In the genomic region with DNA sequence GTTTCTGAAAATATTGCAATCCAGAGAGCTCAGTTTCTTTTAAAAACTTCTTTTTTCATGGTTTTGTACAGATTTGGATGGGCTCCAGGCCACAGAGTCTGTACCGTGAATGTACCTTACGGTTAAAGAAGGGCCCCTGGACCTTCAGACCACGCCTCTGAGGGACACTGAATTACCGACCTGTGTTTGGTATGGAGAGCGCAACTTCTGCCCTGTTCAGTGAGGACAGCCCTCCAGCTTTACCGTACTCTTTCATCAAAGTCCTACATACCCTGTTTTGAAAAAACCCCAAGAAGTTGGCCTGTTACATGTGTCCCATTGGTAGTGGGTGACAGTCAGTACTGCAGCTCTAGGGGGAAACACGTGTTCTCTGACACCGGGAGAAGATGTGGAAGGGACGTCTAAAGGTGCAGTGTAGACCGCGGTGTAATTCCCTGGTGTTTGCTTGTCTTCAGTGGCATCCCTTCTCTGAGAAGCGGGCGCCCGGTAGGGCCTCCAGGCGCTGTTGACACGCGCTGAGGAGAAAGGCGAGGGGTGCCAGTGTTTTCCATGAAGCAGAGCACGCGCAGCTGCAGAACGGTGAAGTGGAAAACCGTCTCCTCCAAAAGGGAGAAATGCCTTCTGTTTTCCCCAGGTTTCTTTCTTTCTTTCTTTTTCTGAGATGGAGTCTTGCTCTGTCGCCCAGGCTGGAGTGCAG, we compare ENCODE assay signal across 8 cellular contexts. TPM values are rescaled to one million over a fixed set of nuclear protein-coding genes. Genes with fewer than 3 reads are reported as not detected.
DNase-seq lines count a peak whose midpoint lies in the region; ATAC-seq and TF ChIP-seq lines count a peak whose summit lies in the region.

No MANE protein-coding gene starts in this region.

- peak overlapping the region; percentile 46 for H3K4me3 Mint-ChIP-seq in dendritic cell treated with granulocyte-macrophage colony-stimulating factor and Interleukin-4, amounts not matched to agents 40 ng/mL and 50 ng/mL, for 4 days

- peaks cover 93% of the 10 kb centered on the region for H3K79me2 ChIP-seq in Karpas-422 (ENCODE audit: low read length)

- H3K9me3 Mint-ChIP-seq in dendritic cell treated with granulocyte-macrophage colony-stimulating factor and Interleukin-4, amounts not matched to agents 40 ng/mL and 50 ng/mL, for 4 days = no peaks in the 10 kb centered on the region

- TF ChIP-seq POLR2A in gastrocnemius medialis (IDR thresholded peaks at IDR 0.05) = no peak

- DNase-seq in Karpas-422 (no peak), gastrocnemius medialis (no peak), NCI-H1048 (lab: John Stamatoyannopoulos, UW) (no peak), NCI-H2171 (lab: John Stamatoyannopoulos, UW) (no peak), activated gamma-delta T cell treated with Interleukin-2 at 50 U/mL for 16 hours (no peak)

- no peak overlapping the region for H2AFZ ChIP-seq in Karpas-422 (ENCODE audit: low read length)

- H3K27ac ChIP-seq in Karpas-422 (ENCODE audit: low read length) (peak overlapping the region; percentile 59), gastrocnemius medialis (peak overlapping the region; percentile 78 to 87 (median 82))

- ATAC-seq in GM18502 (IDR thresholded peaks at IDR 0.05; ENCODE audit: poor library complexity, unreplicated experiment) (peak; percentile 24), gastrocnemius medialis (no peak), GM18511 (IDR thresholded peaks at IDR 0.05; ENCODE audit: unreplicated experiment) (no peak)

- intact Hi-C loops in dendritic cell treated with granulocyte-macrophage colony-stimulating factor and Interleukin-4, amounts not matched to agents 40 ng/mL and 50 ng/mL, for 4 days (cut with micrococcal nuclease) = no loop called here
- intact Hi-C loops in gastrocnemius medialis (cut with DNase I; ENCODE audit: low total_unique reads) = no loop called here

- H3K4me1 ChIP-seq in Karpas-422 (ENCODE audit: low read length) (peaks cover 82% of the 10 kb centered on the region), gastrocnemius medialis (peaks cover 77 to 86% of the 10 kb centered on the region in 2 donors)

- H3K9me3 ChIP-seq in Karpas-422 (ENCODE audit: low read length) (no peaks in the 10 kb centered on the region), gastrocnemius medialis (no peaks in the 10 kb centered on the region)

- in situ Hi-C loops in gastrocnemius medialis (cut with MboI; ENCODE audit: low sequenced_read_pairs in 4 of 4) = no loop called here

- H4K20me1 ChIP-seq in Karpas-422 (ENCODE audit: insufficient read depth, low read depth, low read length) = peaks cover 29% of the 10 kb centered on the region

- peak overlapping the region; percentile 88 for H3K27ac Mint-ChIP-seq in dendritic cell treated with granulocyte-macrophage colony-stimulating factor and Interleukin-4, amounts not matched to agents 40 ng/mL and 50 ng/mL, for 4 days

- H3K4me1 Mint-ChIP-seq in dendritic cell treated with granulocyte-macrophage colony-stimulating factor and Interleukin-4, amounts not matched to agents 40 ng/mL and 50 ng/mL, for 4 days (ENCODE audit: low read depth) = peaks cover 94% of the 10 kb centered on the region

- no peaks in the 10 kb centered on the region for H3K27me3 Mint-ChIP-seq in dendritic cell treated with granulocyte-macrophage colony-stimulating factor and Interleukin-4, amounts not matched to agents 40 ng/mL and 50 ng/mL, for 4 days

- H3K36me3 ChIP-seq in Karpas-422 (ENCODE audit: insufficient read depth, low read length) = no peaks in the 10 kb centered on the region
- peaks cover 0 to 3% of the 10 kb centered on the region in 2 donors for H3K36me3 ChIP-seq in gastrocnemius medialis

- H3K27me3 ChIP-seq in Karpas-422 (ENCODE audit: low read length) (no peaks in the 10 kb centered on the region), gastrocnemius medialis (no peaks in the 10 kb centered on the region)

- TF ChIP-seq CTCF in gastrocnemius medialis (IDR thresholded peaks at IDR 0.05 in 4 of 5, conservative IDR thresholded peaks at IDR 0.05 in 1 of 5) = no peak

- H3K4me2 ChIP-seq in Karpas-422 (ENCODE audit: low read depth, low read length, poor library complexity, severe bottlenecking) = peak overlapping the region; percentile 51

- peaks cover 59% of the 10 kb centered on the region for H3K36me3 Mint-ChIP-seq in dendritic cell treated with granulocyte-macrophage colony-stimulating factor and Interleukin-4, amounts not matched to agents 40 ng/mL and 50 ng/mL, for 4 days (ENCODE audit: low read depth)

- peak overlapping the region; percentile 45; the same call in 1 of the 2 replicates for H3K9ac ChIP-seq in Karpas-422 (ENCODE audit: low read length)

- H3K4me3 ChIP-seq in Karpas-422 (ENCODE audit: low read length) (no peak overlapping the region), gastrocnemius medialis (no peak overlapping the region)

- H3K9me2 ChIP-seq in Karpas-422 (replicated peaks; ENCODE audit: insufficient read depth, low read length) = no peaks in the 10 kb centered on the region

RNA-seq across cellular contexts. Expression of a gene that starts 6.2 kb away (rescaled TPM):
- 15.9 and 33.3 TPM in 2 replicates for total RNA-seq in Karpas-422 (2014; rRNA removed; shearing (Covaris generic); ENCODE audit: low replicate concordance)
- 10 to 100 TPM; 16.6 to 30.0 (median 21.8) TPM for total RNA-seq in gastrocnemius medialis

RNA-seq across cellular contexts. Expression of a gene that starts 24.8 kb away (rescaled TPM):
- not detected in 2 replicates for total RNA-seq in Karpas-422 (2014; rRNA removed; shearing (Covaris generic); ENCODE audit: low replicate concordance)
- total RNA-seq in gastrocnemius medialis = 10 to 100 TPM in 3 of 4 donors, 1 to 10 TPM in 1; 4.5 to 44.2 (median 16.4) TPM
